ENCODE assay signal across 9 cellular contexts in genomic region chr15:73897441-73898261, GRCh38. TPM values are rescaled to one million over a fixed set of nuclear protein-coding genes. Genes with fewer than 3 reads are reported as not detected.
DNase-seq lines count a peak whose midpoint lies in the region; ATAC-seq and TF ChIP-seq lines count a peak whose summit lies in the region.
"Had no signal": no experiment of that assay in that cellular context is flagged by ENCODE, and none has a peak within 500 bp of the region (broad histone marks: within the 10 kb centered on the region; RNA-seq: fewer than 3 reads in every experiment).

No MANE protein-coding gene starts in this region.

- no peak overlapping the region for H3K9ac ChIP-seq in parathyroid adenoma

- H3K27ac ChIP-seq in ACC112 (ENCODE audit: low read depth, low read length) (peak overlapping the region; percentile 69), parathyroid adenoma (peak overlapping the region; percentile 11)

- H3K4me2 ChIP-seq in parathyroid adenoma (ENCODE audit: low read length), result no peak overlapping the region

- H3K9me3 ChIP-seq in parathyroid adenoma (ENCODE audit: control insufficient read depth, low read length), result no peaks in the 10 kb centered on the region

- H2AFZ ChIP-seq in ACC112 (ENCODE audit: low read length, unreplicated experiment) (no peak overlapping the region), parathyroid adenoma (peak overlapping the region; percentile 69)

- in situ Hi-C loops in GM13977 (cut with MboI; ENCODE audit: low pct_unique_long_range_greater_than_20kb, low sequenced_read_pairs, unreplicated experiment), result no loop called here

- peak; percentile 82 for TF ChIP-seq CTCF in GM13977 (IDR thresholded peaks at IDR 0.05; ENCODE audit: extremely low read depth, insufficient read depth, missing control alignments)
- peak; percentile 98 for TF ChIP-seq CTCF in fibroblast of the aortic adventitia (IDR thresholded peaks at IDR 0.05; ENCODE audit: insufficient read depth, low read length)
- TF ChIP-seq CTCF in parathyroid adenoma (IDR thresholded peaks at IDR 0.05), result peak; percentile 88

- ATAC-seq in HG03108 (IDR thresholded peaks at IDR 0.05; ENCODE audit: unreplicated experiment), result no peak

- H3K4me3 ChIP-seq in ACC112 (ENCODE audit: low read depth, low read length) (no peak overlapping the region), fibroblast of the aortic adventitia (ENCODE audit: low read depth, low read length) (no peak overlapping the region), parathyroid adenoma (ENCODE audit: low read depth, low read length) (no peak overlapping the region)

- H3K4me1 ChIP-seq in ACC112 (ENCODE audit: control insufficient read depth, insufficient read depth, low read length, unreplicated experiment) (peaks cover 21% of the 10 kb centered on the region), parathyroid adenoma (no peaks in the 10 kb centered on the region)

- H3K79me2 ChIP-seq in ACC112 (ENCODE audit: control insufficient read depth, insufficient read depth, low read length, unreplicated experiment), result no peaks in the 10 kb centered on the region
- no peaks in the 10 kb centered on the region for H3K79me2 ChIP-seq in parathyroid adenoma

- H3K27me3 ChIP-seq in ACC112 (ENCODE audit: insufficient read depth, low read length) (no peaks in the 10 kb centered on the region), parathyroid adenoma (ENCODE audit: control insufficient read depth, insufficient read depth, low read length) (no peaks in the 10 kb centered on the region)

- H3K36me3 ChIP-seq in ACC112 (ENCODE audit: insufficient read depth, low read length) (no peaks in the 10 kb centered on the region), parathyroid adenoma (ENCODE audit: control insufficient read depth, insufficient read depth, low read length) (no peaks in the 10 kb centered on the region)

- DNase-seq in GM13977 (ENCODE audit: low spot score) (peak; percentile 81), OCI-M1 (lab: John Stamatoyannopoulos, UW) (peak; percentile 41), fibroblast of the aortic adventitia (ENCODE audit: low read depth) (peak; percentile 82), NCI-H187 treated with DMSO at 0.1 percent for 48 hours (lab: John Stamatoyannopoulos, UW) (no peak)
- DNase-seq in activated T-cell treated with anti-CD3 and anti-CD28 coated beads, Interleukin-2, amount 50 U/mL, for 1 hour, result peak; percentile 47
- DNase-seq: naive B cell had no signal

RNA-seq across cellular contexts. Expression of gene TBC1D21, which starts 24.3 kb away (rescaled TPM):
- not detected in 2 replicates for total RNA-seq in fibroblast of the aortic adventitia (ENCODE audit: low replicate concordance)

RNA-seq across cellular contexts. Expression of gene LOXL1, which starts 28.6 kb away (rescaled TPM):
- total RNA-seq in fibroblast of the aortic adventitia (ENCODE audit: low replicate concordance), result 53.4 and 176 TPM in 2 replicates
